Comparison of ENCODE assay signal across 12 cellular contexts in the genomic region with DNA sequence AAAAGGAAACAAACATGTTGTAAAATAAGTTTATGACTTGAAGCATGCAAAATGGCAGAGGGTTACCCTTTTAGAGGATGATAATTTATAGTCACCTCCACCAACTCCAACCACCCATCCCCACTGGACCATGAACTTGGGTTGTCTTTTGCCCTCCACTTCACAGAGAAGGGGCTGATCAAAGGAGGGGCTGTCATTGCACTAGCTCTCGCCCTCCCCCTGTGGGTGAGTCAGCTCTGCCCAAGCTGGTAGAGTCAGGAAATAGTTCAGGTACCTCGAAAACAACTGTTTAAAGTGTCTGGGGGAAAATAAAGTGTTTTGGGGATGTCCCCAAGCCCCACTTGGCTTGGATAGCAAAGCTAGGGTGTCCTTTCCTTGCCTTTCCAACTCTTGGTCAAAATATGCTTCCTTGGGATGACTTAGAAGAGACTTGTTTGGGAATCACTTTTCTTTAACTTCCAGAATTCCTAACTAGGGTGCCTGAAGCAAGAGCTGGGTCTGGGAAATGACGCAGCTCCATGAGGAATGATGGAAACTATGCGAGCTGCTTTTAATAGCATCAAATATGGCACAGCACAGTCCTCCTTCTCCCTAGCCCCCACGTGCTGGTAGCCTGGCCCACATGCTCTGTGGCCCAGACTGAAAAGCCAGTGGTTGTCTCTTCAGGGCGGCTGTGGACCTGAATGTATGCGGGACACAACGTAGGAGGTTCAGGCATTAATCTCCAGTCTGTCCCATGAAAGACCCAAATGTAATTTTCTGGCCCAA. TPM values are rescaled to one million over a fixed set of nuclear protein-coding genes. Genes with fewer than 3 reads are reported as not detected.
DNase-seq lines count a peak whose midpoint lies in the region; ATAC-seq and TF ChIP-seq lines count a peak whose summit lies in the region.
"Had no signal": no experiment of that assay in that cellular context is flagged by ENCODE, and none has a peak within 500 bp of the region (broad histone marks: within the 10 kb centered on the region; RNA-seq: fewer than 3 reads in every experiment).

No MANE protein-coding gene starts in this region.

- peaks cover 35% of the 10 kb centered on the region for H3F3A ChIP-seq in smooth muscle cell (ENCODE audit: low read depth)

- peak overlapping the region; percentile 29 for H2AFZ ChIP-seq in smooth muscle cell (ENCODE audit: low read depth)

- H3K4me2 ChIP-seq in smooth muscle cell: peak overlapping the region; percentile 55

- peak overlapping the region; percentile 53 for H3K9ac ChIP-seq in smooth muscle cell (ENCODE audit: low read depth)

- no peaks in the 10 kb centered on the region for H3K9me3 ChIP-seq in smooth muscle cell (replicated peaks; ENCODE audit: low read depth)
- H3K9me3 ChIP-seq: Caco-2 had no signal

- H3K4me3 ChIP-seq in fibroblast of the aortic adventitia (ENCODE audit: low read depth, low read length) (no peak overlapping the region), smooth muscle cell (no peak overlapping the region)
- H3K4me3 ChIP-seq: skin epidermis had no signal

- DNase-seq in GM04503 (ENCODE audit: low read depth): peak; percentile 60
- DNase-seq in fibroblast of the aortic adventitia (ENCODE audit: low read depth): peak; percentile 74
- DNase-seq in smooth muscle cell (lab: John Stamatoyannopoulos, UW; ENCODE audit: unreplicated experiment): no peak
- no peak for DNase-seq in activated T-cell treated with anti-CD3 and anti-CD28 coated beads, Interleukin-2, amount 50 U/mL, for 1 hour
- DNase-seq in NCI-H774 (lab: John Stamatoyannopoulos, UW): no peak
- DNase-seq in activated CD4-positive, CD25-positive, alpha-beta regulatory T cell (lab: John Stamatoyannopoulos, UW): no peak
- DNase-seq: activated T-cell treated with anti-CD3 and anti-CD28 coated beads for 4 hours, Caco-2 had no signal

- no peaks in the 10 kb centered on the region for H4K20me1 ChIP-seq in smooth muscle cell (ENCODE audit: low read depth)

- 14% methylated on average over 8 of the region's 8 CpGs for WGBS in smooth muscle cell (ENCODE audit: low lambda C conversion rate)

- no peaks in the 10 kb centered on the region for H3K36me3 ChIP-seq in smooth muscle cell (ENCODE audit: low read depth)

- ATAC-seq in SK-N-SH treated with all-trans-retinoic acid at 6 μM for 48 hours: peak; percentile 58
- ATAC-seq: activated CD4-positive, CD25-positive, alpha-beta regulatory T cell treated with anti-CD3 and anti-CD28 coated beads, Interleukin-2, amount 50 U/mL, for 24 hours had no signal

- H3K79me2 ChIP-seq in smooth muscle cell (ENCODE audit: low read depth): no peaks in the 10 kb centered on the region

- TF ChIP-seq CTCF in fibroblast of the aortic adventitia (IDR thresholded peaks at IDR 0.05; ENCODE audit: insufficient read depth, low read length): no peak
- TF ChIP-seq CTCF in smooth muscle cell (IDR thresholded peaks at IDR 0.05; ENCODE audit: borderline replicate concordance, insufficient read depth, poor library complexity, severe bottlenecking): peak; percentile 30

- H3K27me3 ChIP-seq in smooth muscle cell (ENCODE audit: low read depth): no peaks in the 10 kb centered on the region

- peaks cover 14% of the 10 kb centered on the region for H3K4me1 ChIP-seq in smooth muscle cell (ENCODE audit: low read depth)

- peak overlapping the region; percentile 92 for H3K27ac ChIP-seq in smooth muscle cell (ENCODE audit: low read depth)
- H3K27ac ChIP-seq: skin epidermis had no signal

TF ChIP-seq in SK-N-SH treated with all-trans-retinoic acid at 6 μM for 48 hours, 23 proteins besides CTCF, POLR2A, EP300 and RAD21 (continues in another document):
- TF ChIP-seq ZNF8 (CRISPR knock-in tag; IDR thresholded peaks at IDR 0.05): no peak
- no peak for TF ChIP-seq BACH2 (CRISPR knock-in tag; IDR thresholded peaks at IDR 0.05; ENCODE audit: borderline replicate concordance)
- TF ChIP-seq ISL1 (CRISPR knock-in tag; IDR thresholded peaks at IDR 0.05): no peak
- no peak for TF ChIP-seq CSDC2 (CRISPR knock-in tag; IDR thresholded peaks at IDR 0.05)
- no peak for TF ChIP-seq ZNF70 (CRISPR knock-in tag; IDR thresholded peaks at IDR 0.05)
- TF ChIP-seq, protein P1, sequence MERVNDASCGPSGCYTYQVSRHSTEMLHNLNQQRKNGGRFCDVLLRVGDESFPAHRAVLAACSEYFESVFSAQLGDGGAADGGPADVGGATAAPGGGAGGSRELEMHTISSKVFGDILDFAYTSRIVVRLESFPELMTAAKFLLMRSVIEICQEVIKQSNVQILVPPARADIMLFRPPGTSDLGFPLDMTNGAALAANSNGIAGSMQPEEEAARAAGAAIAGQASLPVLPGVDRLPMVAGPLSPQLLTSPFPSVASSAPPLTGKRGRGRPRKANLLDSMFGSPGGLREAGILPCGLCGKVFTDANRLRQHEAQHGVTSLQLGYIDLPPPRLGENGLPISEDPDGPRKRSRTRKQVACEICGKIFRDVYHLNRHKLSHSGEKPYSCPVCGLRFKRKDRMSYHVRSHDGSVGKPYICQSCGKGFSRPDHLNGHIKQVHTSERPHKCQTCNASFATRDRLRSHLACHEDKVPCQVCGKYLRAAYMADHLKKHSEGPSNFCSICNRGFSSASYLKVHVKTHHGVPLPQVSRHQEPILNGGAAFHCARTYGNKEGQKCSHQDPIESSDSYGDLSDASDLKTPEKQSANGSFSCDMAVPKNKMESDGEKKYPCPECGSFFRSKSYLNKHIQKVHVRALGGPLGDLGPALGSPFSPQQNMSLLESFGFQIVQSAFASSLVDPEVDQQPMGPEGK (CRISPR knock-in tag; IDR thresholded peaks at IDR 0.05; ENCODE audit: borderline replicate concordance): no peak
- TF ChIP-seq ZFP30 (CRISPR knock-in tag; IDR thresholded peaks at IDR 0.05): no peak
- TF ChIP-seq, protein P2, sequence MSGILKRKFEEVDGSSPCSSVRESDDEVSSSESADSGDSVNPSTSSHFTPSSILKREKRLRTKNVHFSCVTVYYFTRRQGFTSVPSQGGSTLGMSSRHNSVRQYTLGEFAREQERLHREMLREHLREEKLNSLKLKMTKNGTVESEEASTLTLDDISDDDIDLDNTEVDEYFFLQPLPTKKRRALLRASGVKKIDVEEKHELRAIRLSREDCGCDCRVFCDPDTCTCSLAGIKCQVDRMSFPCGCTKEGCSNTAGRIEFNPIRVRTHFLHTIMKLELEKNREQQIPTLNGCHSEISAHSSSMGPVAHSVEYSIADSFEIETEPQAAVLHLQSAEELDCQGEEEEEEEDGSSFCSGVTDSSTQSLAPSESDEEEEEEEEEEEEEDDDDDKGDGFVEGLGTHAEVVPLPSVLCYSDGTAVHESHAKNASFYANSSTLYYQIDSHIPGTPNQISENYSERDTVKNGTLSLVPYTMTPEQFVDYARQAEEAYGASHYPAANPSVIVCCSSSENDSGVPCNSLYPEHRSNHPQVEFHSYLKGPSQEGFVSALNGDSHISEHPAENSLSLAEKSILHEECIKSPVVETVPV (CRISPR knock-in tag; IDR thresholded peaks at IDR 0.05): no peak
- TF ChIP-seq RARB (CRISPR knock-in tag; IDR thresholded peaks at IDR 0.05): no peak
- TF ChIP-seq, protein P3, sequence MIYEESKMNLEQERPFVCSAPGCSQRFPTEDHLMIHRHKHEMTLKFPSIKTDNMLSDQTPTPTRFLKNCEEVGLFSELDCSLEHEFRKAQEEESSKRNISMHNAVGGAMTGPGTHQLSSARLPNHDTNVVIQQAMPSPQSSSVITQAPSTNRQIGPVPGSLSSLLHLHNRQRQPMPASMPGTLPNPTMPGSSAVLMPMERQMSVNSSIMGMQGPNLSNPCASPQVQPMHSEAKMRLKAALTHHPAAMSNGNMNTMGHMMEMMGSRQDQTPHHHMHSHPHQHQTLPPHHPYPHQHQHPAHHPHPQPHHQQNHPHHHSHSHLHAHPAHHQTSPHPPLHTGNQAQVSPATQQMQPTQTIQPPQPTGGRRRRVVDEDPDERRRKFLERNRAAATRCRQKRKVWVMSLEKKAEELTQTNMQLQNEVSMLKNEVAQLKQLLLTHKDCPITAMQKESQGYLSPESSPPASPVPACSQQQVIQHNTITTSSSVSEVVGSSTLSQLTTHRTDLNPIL (CRISPR knock-in tag; IDR thresholded peaks at IDR 0.05; ENCODE audit: low read depth): no peak
- TF ChIP-seq, protein P4, sequence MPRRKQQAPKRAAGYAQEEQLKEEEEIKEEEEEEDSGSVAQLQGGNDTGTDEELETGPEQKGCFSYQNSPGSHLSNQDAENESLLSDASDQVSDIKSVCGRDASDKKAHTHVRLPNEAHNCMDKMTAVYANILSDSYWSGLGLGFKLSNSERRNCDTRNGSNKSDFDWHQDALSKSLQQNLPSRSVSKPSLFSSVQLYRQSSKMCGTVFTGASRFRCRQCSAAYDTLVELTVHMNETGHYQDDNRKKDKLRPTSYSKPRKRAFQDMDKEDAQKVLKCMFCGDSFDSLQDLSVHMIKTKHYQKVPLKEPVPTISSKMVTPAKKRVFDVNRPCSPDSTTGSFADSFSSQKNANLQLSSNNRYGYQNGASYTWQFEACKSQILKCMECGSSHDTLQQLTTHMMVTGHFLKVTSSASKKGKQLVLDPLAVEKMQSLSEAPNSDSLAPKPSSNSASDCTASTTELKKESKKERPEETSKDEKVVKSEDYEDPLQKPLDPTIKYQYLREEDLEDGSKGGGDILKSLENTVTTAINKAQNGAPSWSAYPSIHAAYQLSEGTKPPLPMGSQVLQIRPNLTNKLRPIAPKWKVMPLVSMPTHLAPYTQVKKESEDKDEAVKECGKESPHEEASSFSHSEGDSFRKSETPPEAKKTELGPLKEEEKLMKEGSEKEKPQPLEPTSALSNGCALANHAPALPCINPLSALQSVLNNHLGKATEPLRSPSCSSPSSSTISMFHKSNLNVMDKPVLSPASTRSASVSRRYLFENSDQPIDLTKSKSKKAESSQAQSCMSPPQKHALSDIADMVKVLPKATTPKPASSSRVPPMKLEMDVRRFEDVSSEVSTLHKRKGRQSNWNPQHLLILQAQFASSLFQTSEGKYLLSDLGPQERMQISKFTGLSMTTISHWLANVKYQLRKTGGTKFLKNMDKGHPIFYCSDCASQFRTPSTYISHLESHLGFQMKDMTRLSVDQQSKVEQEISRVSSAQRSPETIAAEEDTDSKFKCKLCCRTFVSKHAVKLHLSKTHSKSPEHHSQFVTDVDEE (CRISPR knock-in tag; IDR thresholded peaks at IDR 0.05): no peak

RNA-seq across cellular contexts. Expression of a gene that starts 40.7 kb away (rescaled TPM):
- 0.16 TPM in 1 of 2 replicates, not detected in the other for total RNA-seq in fibroblast of the aortic adventitia (ENCODE audit: low replicate concordance)
- total RNA-seq in smooth muscle cell: 14.1 and 15.4 TPM in 2 replicates
- 14.6 and 22.7 TPM in 2 replicates for polyA plus RNA-seq in smooth muscle cell
- total RNA-seq: neural crest cell had no signal

Comparison
In these comparisons a context has a peak if more than half of its experiments do, and no peak if none do; other contexts are left out.
1. DNase-seq: peak in GM04503 (single experiment) and fibroblast of the aortic adventitia (single experiment); none in smooth muscle cell (single experiment), activated T-cell treated with anti-CD3 and anti-CD28 coated beads, Interleukin-2, amount 50 U/mL, for 1 hour (single experiment), NCI-H774 (single experiment) and activated CD4-positive, CD25-positive, alpha-beta regulatory T cell (0 of 4).
2. RNA of a gene that starts 40.7 kb away (total RNA-seq): 14.1 to 15.4 TPM in smooth muscle cell; 0.16 TPM in fibroblast of the aortic adventitia; every median in the first group is over 10 times any median in the second.